ENCODE assay signal across 34 cellular contexts in genomic region chr20:61382194-61382593, GRCh38.
"Had no signal": no experiment of that assay in that cellular context is flagged by ENCODE, and none has a peak within 500 bp of the region (broad histone marks: within the 10 kb centered on the region; RNA-seq: fewer than 3 reads in every experiment).

No MANE protein-coding gene starts in this region.

- H3K9me3 ChIP-seq: MG63 had no signal

- H3K36me3 ChIP-seq: MG63 had no signal

- DNase-seq: Karpas-422, Kasumi-1, MG63, MM.1S, MV-4-11, NCI-H1048, NCI-H1092, NCI-H1092 treated with DMSO at 0.1 percent for 48 hours, NCI-H1105, NCI-H1105 treated with DMSO at 0.1 percent for 48 hours, NCI-H1417, NCI-H1417 treated with DMSO at 0.1 percent for 48 hours, NCI-H1436, NCI-H1436 treated with DMSO at 0.1 percent for 48 hours, NCI-H146, NCI-H1694, NCI-H1694 treated with DMSO at 0.1 percent for 48 hours, NCI-H187, NCI-H187 treated with DMSO at 0.1 percent for 48 hours, NCI-H1930, NCI-H2029, NCI-H2029 treated with DMSO at 0.1 percent for 48 hours, NCI-H2081, NCI-H2081 treated with DMSO at 0.1 percent for 48 hours, NCI-H2107, NCI-H2171 treated with DMSO at 0.1 percent for 48 hours, NCI-H2227 treated with DMSO at 0.1 percent for 48 hours, NCI-H226, NCI-H345, NCI-H446, NCI-H446 treated with DMSO at 0.1 percent for 48 hours, NCI-H510A, NCI-H510A treated with DMSO at 0.1 percent for 48 hours, NCI-H524 had no signal

- H3K4me3 ChIP-seq: MG63 had no signal
